Comparison of ENCODE assay signal across 8 cellular contexts in genomic region chr1:184664042-184664659, GRCh38.
A peak's percentile ranks its signal among the peaks of the same experiment; 100 is the strongest.
DNase-seq lines count a peak whose midpoint lies in the region; ATAC-seq, FAIRE-seq and TF ChIP-seq lines count a peak whose summit lies in the region.

No MANE protein-coding gene starts in this region.

- TF ChIP-seq CTCF in AG04450 (IDR thresholded peaks at IDR 0.05; ENCODE audit: low read depth, low read length) (peak; percentile 95), lower leg skin (IDR thresholded peaks at IDR 0.05) (peak in 1 of 3 donors; percentile 83)

- FAIRE-seq in GM18507 (lab: Jason Lieb, UNC): no peak
- peak; percentile 68 for FAIRE-seq in TTC549 (lab: Jason Lieb, UNC)

- in situ Hi-C loops in KBM-7 (cut with MboI; ENCODE audit: low pct_unique_long_range_greater_than_20kb, low sequenced_read_pairs): loop anchor here (25.0 kb wide), 1 partner anchor 577 kb away; no protein-coding TSS in a partner anchor

- TF ChIP-seq POLR2A in lower leg skin (IDR thresholded peaks at IDR 0.05): no peak

- H3K4me1 Mint-ChIP-seq in effector memory CD8-positive, alpha-beta T cell (ENCODE audit: low read depth in 2 of 2): peaks cover 9 to 10% of the 10 kb centered on the region in 2 donors

- no peak overlapping the region for H3K27ac Mint-ChIP-seq in effector memory CD8-positive, alpha-beta T cell

- ATAC-seq in effector memory CD8-positive, alpha-beta T cell (replicated peaks): peak; percentile 58

- no peaks in the 10 kb centered on the region for H3K9me3 Mint-ChIP-seq in effector memory CD8-positive, alpha-beta T cell

- H3K4me3 Mint-ChIP-seq in effector memory CD8-positive, alpha-beta T cell: peak overlapping the region; percentile 46 to 63

- H3K27me3 Mint-ChIP-seq in effector memory CD8-positive, alpha-beta T cell: peaks cover 18 to 20% of the 10 kb centered on the region in 2 donors

- peak overlapping the region; percentile 57 for H3K4me3 ChIP-seq in AG04450 (ENCODE audit: low read depth, low read length)
- H3K4me3 ChIP-seq in lower leg skin (ENCODE audit: low read depth, poor library complexity, severe bottlenecking): no peak overlapping the region

- POLR2A ChIA-PET in AG04450 (lab: Yijun Ruan, JAX): interaction anchor here (1.1 to 1.3 kb wide), 2 partner anchors 277 to 607 kb away, joined by 3 read pairs; partner anchors contain the start of gene C1orf21

- WGBS in lower leg skin, 2 donors: 22 to 25% methylated on average over 36 to 40 of the region's 40 CpGs

- DNase-seq in AG04450 (ENCODE audit: low read depth, low spot score) (peak; percentile 27), GM18507 (ENCODE audit: extremely low spot score, insufficient read length, low read depth) (peak; percentile 29), KBM-7 (peak; percentile 70), lower leg skin (ENCODE audit: low spot score in 2 of 2) (peak; percentile 52 to 95)
- peak; percentile 23 to 48 (median 41) for DNase-seq in effector memory CD8-positive, alpha-beta T cell
- DNase-seq in stimulated activated CD4-positive, alpha-beta T cell treated with anti-CD3 and anti-CD28 coated beads, Interleukin-4, amount 100 ng/mL, for 48 hours (ENCODE audit: low read depth in 2 of 2): peak; percentile 31 to 47
- DNase-seq in NK-92 treated with Interleukin-12 subunit alpha and Interleukin-12 subunit beta, amount 100 ng/mL, for 24 hours (lab: John Stamatoyannopoulos, UW): no peak

- H3K9me3 ChIP-seq in AG04450 (ENCODE audit: control insufficient read depth, insufficient read depth, low read length): no peaks in the 10 kb centered on the region; the same call in 1 of the 2 replicates

- intact Hi-C loops in lower leg skin (cut with DNase I; ENCODE audit: low total_unique reads): loop anchor here (10.0 kb wide), 1 partner anchor 589 kb away; no protein-coding TSS in a partner anchor

- H3K27ac ChIP-seq in AG04450 (ENCODE audit: low read depth, low read length): no peak overlapping the region

- H3K27me3 ChIP-seq in AG04450 (ENCODE audit: control insufficient read depth, insufficient read depth, low read length): peaks cover 6% of the 10 kb centered on the region

- CTCF ChIA-PET in AG04450 (lab: Charles Lee): interaction anchor here (0.6 to 2.9 kb wide), 121 partner anchors 8 to 1008 kb away, joined by 3 to 41 read pairs (median 4); partner anchors contain the start of gene C1orf21

- no peaks in the 10 kb centered on the region for H3K36me3 Mint-ChIP-seq in effector memory CD8-positive, alpha-beta T cell (ENCODE audit: insufficient read depth)
